In the genomic region with DNA sequence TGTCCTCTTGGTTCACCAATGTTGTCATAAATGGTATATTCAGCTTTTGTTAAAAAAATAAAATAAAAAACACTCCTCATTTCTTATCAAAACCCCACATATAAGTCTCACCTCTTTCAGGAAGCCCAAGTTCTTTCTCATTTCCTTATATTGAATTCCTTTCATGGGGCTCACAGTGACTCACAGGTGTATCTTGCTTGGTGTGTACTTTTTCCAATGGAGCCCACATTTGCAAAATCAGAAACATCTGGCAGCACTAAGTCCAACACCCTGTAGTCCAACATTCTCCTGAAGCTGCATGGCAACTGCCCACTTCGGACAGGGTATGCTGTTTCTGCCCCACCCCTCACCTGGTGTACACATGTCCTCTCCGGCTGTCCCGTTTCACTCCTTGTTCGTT, we compare ENCODE assay signal across 24 cellular contexts.
"Had no signal": no experiment of that assay in that cellular context is flagged by ENCODE, and none has a peak within 500 bp of the region (broad histone marks: within the 10 kb centered on the region; RNA-seq: fewer than 3 reads in every experiment).

No MANE protein-coding gene starts in this region.

- H3K4me1 ChIP-seq: colonic mucosa, gastrocnemius medialis, pancreas, right lobe of liver, suprapubic skin, transverse colon, upper lobe of right lung, uterus had no signal

- H3K4me3 ChIP-seq: colonic mucosa, esophagus muscularis mucosa, gastrocnemius medialis, lung, mucosa of descending colon, pancreas, right lobe of liver, suprapubic skin, transverse colon, upper lobe of right lung, uterus had no signal

- ATAC-seq: gastrocnemius medialis; left lobe of liver; mucosa of descending colon; natural killer cell treated with Interleukin-12 subunit alpha and Interleukin-12 subunit beta and Interleukin-15 and Interleukin-18, amount 100 ng/mL, for 72 hours; pancreas; right lobe of liver; stimulated activated naive B cell treated with anti-CD40 and anti-IgM and Interleukin-4, amounts not matched to agents 10 μg/mL and 1 μg/mL and 100 μg/mL, for 72 hours; stimulated activated naive CD8-positive, alpha-beta T cell treated with anti-CD3 and anti-CD28 coated beads, Interleukin-15, amount 100 ng/mL, for 72 hours; upper lobe of right lung had no signal

- H3K27ac ChIP-seq: colonic mucosa, esophagus muscularis mucosa, gastrocnemius medialis, neutrophil, pancreas, right lobe of liver, suprapubic skin, transverse colon, upper lobe of right lung, uterus had no signal

- DNase-seq: colonic mucosa; effector CD8-positive, alpha-beta T cell; endodermal cell; gastrocnemius medialis; head of caudate nucleus; mesenchymal stem cell; mucosa of descending colon; naive B cell; pancreas; right lobe of liver; small intestine; stimulated activated CD4-positive, alpha-beta T cell treated with anti-CD3 and anti-CD28 coated beads, Interleukin-15, amount 100 ng/mL, for 24 hours; stimulated activated CD4-positive, alpha-beta T cell treated with anti-CD3 and anti-CD28 coated beads, Interleukin-2, amount 100 ng/mL, for 48 hours; stimulated activated naive B cell treated with anti-CD40 and anti-IgM and Interleukin-4, amounts not matched to agents 10 μg/mL and 1 μg/mL and 100 μg/mL, for 72 hours; stimulated activated naive CD8-positive, alpha-beta T cell treated with anti-CD3 and anti-CD28 coated beads, Interleukin-15, amount 100 ng/mL, for 72 hours; transverse colon; upper lobe of right lung; uterus had no signal

- H3K9me3 ChIP-seq: colonic mucosa, esophagus muscularis mucosa, gastrocnemius medialis, mucosa of descending colon, neutrophil, pancreas, right lobe of liver, suprapubic skin, transverse colon, upper lobe of right lung, uterus had no signal

- H3K27me3 ChIP-seq: colonic mucosa, esophagus muscularis mucosa, gastrocnemius medialis, neutrophil, right lobe of liver, suprapubic skin, transverse colon, upper lobe of right lung, uterus had no signal

- H3K36me3 ChIP-seq: colonic mucosa, esophagus muscularis mucosa, gastrocnemius medialis, neutrophil, pancreas, right lobe of liver, suprapubic skin, transverse colon, upper lobe of right lung, uterus had no signal
